ENCODE assay signal across 24 cellular contexts in the genomic region with DNA sequence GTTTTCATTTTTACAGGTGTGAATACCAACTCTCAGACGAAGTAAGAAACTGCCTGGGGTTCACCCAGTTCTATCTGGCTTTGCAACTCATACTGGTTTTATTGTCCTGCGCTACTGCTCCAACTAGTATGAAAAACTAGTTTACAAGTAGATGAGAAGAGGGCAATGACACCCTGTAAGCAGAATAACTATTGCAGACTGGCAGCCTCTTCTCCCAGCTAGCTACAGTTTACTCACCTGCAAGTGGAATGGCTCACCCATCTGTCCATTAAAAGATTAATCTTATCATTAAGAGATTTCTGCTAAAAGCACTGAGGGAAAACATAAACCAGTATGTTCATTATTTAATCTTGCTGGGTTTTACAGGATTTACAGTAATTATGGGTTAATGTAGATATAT.
"Had no signal": no experiment of that assay in that cellular context is flagged by ENCODE, and none has a peak within 500 bp of the region (broad histone marks: within the 10 kb centered on the region; RNA-seq: fewer than 3 reads in every experiment).

No MANE protein-coding gene starts in this region.

- H3K4me3 Mint-ChIP-seq: central memory CD8-positive, alpha-beta T cell; naive B cell; stimulated activated memory B cell treated with anti-CD40 and anti-IgM and Interleukin-4, amounts not matched to agents 10 μg/mL and 1 μg/mL and 100 μg/mL, for 72 hours; T-helper 2 cell treated with Interferon-gamma antibody and Interleukin-4, amounts not matched to agents 5 μg/mL and 100 μg/mL, for 36 hours had no signal

- H3K27me3 ChIP-seq: ascending aorta, esophagus squamous epithelium, gastroesophageal sphincter, heart left ventricle, sigmoid colon, stomach, suprapubic skin, transverse colon had no signal

- H3K27ac Mint-ChIP-seq: activated naive CD4-positive, alpha-beta T cell treated with anti-CD3 and anti-CD28 coated beads, Interleukin-2, amount 50 U/mL, for 72 hours; naive B cell; stimulated activated memory B cell treated with anti-CD40 and anti-IgM and Interleukin-4, amounts not matched to agents 10 μg/mL and 1 μg/mL and 100 μg/mL, for 72 hours; T-helper 2 cell treated with Interferon-gamma antibody and Interleukin-4, amounts not matched to agents 5 μg/mL and 100 μg/mL, for 36 hours had no signal

- H3K4me2 ChIP-seq: smooth muscle cell had no signal

- H3K9me3 Mint-ChIP-seq: activated naive CD4-positive, alpha-beta T cell treated with anti-CD3 and anti-CD28 coated beads, Interleukin-2, amount 50 U/mL, for 72 hours; central memory CD8-positive, alpha-beta T cell; naive B cell; stimulated activated memory B cell treated with anti-CD40 and anti-IgM and Interleukin-4, amounts not matched to agents 10 μg/mL and 1 μg/mL and 100 μg/mL, for 72 hours; T-helper 2 cell treated with Interferon-gamma antibody and Interleukin-4, amounts not matched to agents 5 μg/mL and 100 μg/mL, for 36 hours had no signal

- H3K27me3 Mint-ChIP-seq: central memory CD8-positive, alpha-beta T cell; naive B cell; stimulated activated memory B cell treated with anti-CD40 and anti-IgM and Interleukin-4, amounts not matched to agents 10 μg/mL and 1 μg/mL and 100 μg/mL, for 72 hours had no signal

- H3K27ac ChIP-seq: ascending aorta, coronary artery, esophagus squamous epithelium, gastroesophageal sphincter, heart left ventricle, lower lobe of right lung, sigmoid colon, suprapubic skin, transverse colon had no signal

- H3K4me1 Mint-ChIP-seq: central memory CD8-positive, alpha-beta T cell; naive B cell; stimulated activated memory B cell treated with anti-CD40 and anti-IgM and Interleukin-4, amounts not matched to agents 10 μg/mL and 1 μg/mL and 100 μg/mL, for 72 hours had no signal

- ATAC-seq: activated naive CD4-positive, alpha-beta T cell treated with anti-CD3 and anti-CD28 coated beads, Interleukin-2, amount 50 U/mL, for 72 hours; gastroesophageal sphincter; heart left ventricle; lower lobe of right lung; stimulated activated memory B cell treated with anti-CD40 and anti-IgM and Interleukin-4, amounts not matched to agents 10 μg/mL and 1 μg/mL and 100 μg/mL, for 72 hours had no signal

- H3K9me3 ChIP-seq: ascending aorta, esophagus squamous epithelium, gastroesophageal sphincter, heart left ventricle, lower lobe of right lung, sigmoid colon, stomach, suprapubic skin, transverse colon had no signal

- H3K36me3 Mint-ChIP-seq: activated naive CD4-positive, alpha-beta T cell treated with anti-CD3 and anti-CD28 coated beads, Interleukin-2, amount 50 U/mL, for 72 hours; naive B cell; stimulated activated memory B cell treated with anti-CD40 and anti-IgM and Interleukin-4, amounts not matched to agents 10 μg/mL and 1 μg/mL and 100 μg/mL, for 72 hours had no signal

- FAIRE-seq: TTC549, urothelium cell line had no signal

- H3K36me3 ChIP-seq: ascending aorta, esophagus squamous epithelium, gastroesophageal sphincter, heart left ventricle, lower lobe of right lung, sigmoid colon, stomach, suprapubic skin, transverse colon had no signal

- H3K4me3 ChIP-seq: ascending aorta, coronary artery, esophagus squamous epithelium, gastroesophageal sphincter, heart left ventricle, lower lobe of right lung, sigmoid colon, smooth muscle cell, stomach, suprapubic skin, transverse colon had no signal

- DNase-seq: activated CD4-positive, alpha-beta T cell treated with anti-CD3 and anti-CD28 coated beads for 1 hour; activated gamma-delta T cell treated with Interleukin-2 at 50 U/mL for 16 hours; activated T-cell treated with anti-CD3 and anti-CD28 coated beads, Interleukin-2, amount 50 U/mL, for 1 hour; esophagus squamous epithelium; heart left ventricle; lower lobe of right lung; mesendoderm; naive B cell; nucleus accumbens; sigmoid colon; stimulated activated CD4-positive, alpha-beta T cell treated with anti-CD3 and anti-CD28 coated beads, Interleukin-15, amount 100 ng/mL, for 24 hours; stomach; transverse colon had no signal
